In the genomic region with DNA sequence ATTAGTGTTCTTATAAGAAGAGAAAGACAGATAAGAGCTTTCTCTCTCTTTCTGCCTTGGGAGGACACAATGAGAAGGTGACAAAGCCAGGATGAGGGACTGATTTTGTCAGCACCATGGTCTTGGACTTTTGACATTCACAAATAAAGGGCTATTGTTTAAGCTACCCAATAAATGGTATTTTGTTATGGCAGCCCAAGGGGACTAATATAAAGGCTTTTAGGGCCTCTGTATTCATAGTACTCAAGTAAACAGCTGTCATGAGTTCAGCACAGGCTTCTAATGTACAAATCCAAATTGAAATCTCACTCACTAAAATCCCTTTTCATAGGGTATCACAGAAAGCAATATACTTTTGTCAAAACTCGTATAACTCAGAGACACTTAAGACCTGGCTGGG, we compare ENCODE assay signal across 26 cellular contexts.
"Had no signal": no experiment of that assay in that cellular context is flagged by ENCODE, and none has a peak within 500 bp of the region (broad histone marks: within the 10 kb centered on the region; RNA-seq: fewer than 3 reads in every experiment).

No MANE protein-coding gene starts in this region.

- ATAC-seq: effector memory CD8-positive, alpha-beta T cell; left lobe of liver; mucosa of descending colon; natural killer cell treated with Interleukin-12 subunit alpha and Interleukin-12 subunit beta and Interleukin-15 and Interleukin-18, amount 100 ng/mL, for 72 hours; pancreas; sciatic nerve; stimulated activated effector memory CD8-positive, alpha-beta T cell treated with anti-CD3 and anti-CD28 coated beads, Interleukin-12 subunit alpha, Interleukin-12 subunit beta, amount 100 ng/mL, for 72 hours; upper lobe of right lung had no signal

- H3K4me2 ChIP-seq: smooth muscle cell had no signal

- H3K36me3 ChIP-seq: neutrophil, pancreas, transverse colon, upper lobe of right lung, uterus had no signal

- H3K4me3 ChIP-seq: coronary artery, esophagus squamous epithelium, lung, mucosa of descending colon, pancreas, smooth muscle cell, stomach, transverse colon, upper lobe of right lung, uterus had no signal

- H3K27me3 ChIP-seq: esophagus squamous epithelium, neutrophil, pancreas, stomach, transverse colon, upper lobe of right lung, uterus had no signal

- FAIRE-seq: endometrium, frontal cortex, keratinocyte, pancreas had no signal

- H3K4me1 ChIP-seq: esophagus squamous epithelium, pancreas, stomach, transverse colon, upper lobe of right lung, uterus had no signal

- H3K9me3 ChIP-seq: esophagus squamous epithelium, mucosa of descending colon, neutrophil, pancreas, stomach, transverse colon, upper lobe of right lung, uterus had no signal

- H3K27ac ChIP-seq: coronary artery, esophagus squamous epithelium, neutrophil, pancreas, stomach, transverse colon, upper lobe of right lung, uterus had no signal

- DNase-seq: dermis blood vessel endothelial cell; effector memory CD8-positive, alpha-beta T cell; esophagus squamous epithelium; head of caudate nucleus; mucosa of descending colon; naive B cell; pancreas; stimulated activated CD4-positive, alpha-beta T cell treated with anti-CD3 and anti-CD28 coated beads, Interleukin-12 subunit alpha, Interleukin-12 subunit beta, amount 100 ng/mL, for 4 hours; stimulated activated CD4-positive, alpha-beta T cell treated with anti-CD3 and anti-CD28 coated beads, Interleukin-1b, Interleukin-23, amount 100 ng/mL, for 48 hours; stimulated activated CD4-positive, alpha-beta T cell treated with anti-CD3 and anti-CD28 coated beads, Interleukin-4, amount 100 ng/mL, for 24 hours; stimulated activated naive CD4-positive, alpha-beta T cell treated with Interleukin-2 at 50 U/mL for 16 hours; stomach; transverse colon; upper lobe of right lung; uterus had no signal
